9 cellular contexts compared by ENCODE assay signal in the genomic region with DNA sequence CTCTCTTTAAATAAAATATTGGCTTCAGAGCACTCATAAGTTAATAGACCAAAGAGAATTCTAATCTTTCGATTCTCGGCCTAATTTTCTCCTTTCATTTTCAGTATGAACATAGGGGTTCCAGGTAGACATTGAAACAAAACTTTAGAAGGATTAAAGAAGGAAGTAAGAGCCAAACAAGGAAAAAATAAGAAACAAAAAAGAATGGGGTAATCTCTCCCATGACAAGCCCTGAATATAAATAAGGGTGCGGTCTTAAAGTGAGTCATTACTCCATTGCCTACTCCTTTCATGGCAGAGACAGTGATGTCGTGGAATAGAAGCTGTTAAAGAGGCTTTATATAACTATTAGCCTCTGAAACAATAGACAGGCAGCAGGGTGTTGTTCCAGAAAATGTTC.
A peak's percentile ranks its signal among the peaks of the same experiment; 100 is the strongest.
DNase-seq lines count a peak whose midpoint lies in the region; ATAC-seq and TF ChIP-seq lines count a peak whose summit lies in the region.
"Had no signal": no experiment of that assay in that cellular context is flagged by ENCODE, and none has a peak within 500 bp of the region (broad histone marks: within the 10 kb centered on the region; RNA-seq: fewer than 3 reads in every experiment).

No MANE protein-coding gene starts in this region.

- H3K4me2 ChIP-seq in PC-3 (ENCODE audit: low read length): peak overlapping the region; percentile 43

- H3K36me3 ChIP-seq in PC-3 (ENCODE audit: low read depth, low read length) (no peaks in the 10 kb centered on the region), neuron (ENCODE audit: insufficient read depth, low read length) (no peaks in the 10 kb centered on the region)
- H3K36me3 ChIP-seq: heart right ventricle had no signal

- CTCF ChIA-PET in PC-3 (lab: Charles Lee): no interaction called here

- peaks cover 59% of the 10 kb centered on the region for H3K4me1 ChIP-seq in PC-3 (ENCODE audit: insufficient read depth, low read length)
- peaks cover 10% of the 10 kb centered on the region for H3K4me1 ChIP-seq in neuron (ENCODE audit: insufficient read depth, low read length)

- no peak overlapping the region for H2AFZ ChIP-seq in PC-3 (ENCODE audit: low read length)
- H2AFZ ChIP-seq in neuron (ENCODE audit: low read depth, low read length): peak overlapping the region; percentile 80

- H3F3A ChIP-seq in PC-3 (ENCODE audit: low read length, unreplicated experiment): peaks cover 14% of the 10 kb centered on the region

- POLR2A ChIA-PET in PC-3 (lab: Charles Lee; ENCODE audit: unreplicated experiment): no interaction called here

- no peaks in the 10 kb centered on the region for H3K79me2 ChIP-seq in PC-3 (ENCODE audit: low read length)

- intact Hi-C loops in PC-3 (cut with micrococcal nuclease): loop anchor here (1.0 to 2.0 kb wide), 2 partner anchors 118 to 449 kb away; no protein-coding TSS in a partner anchor

- DNase-seq in PC-3 (peak; percentile 82), NCI-H146 (lab: John Stamatoyannopoulos, UW) (no peak), GM19240 (ENCODE audit: insufficient read length, low spot score) (no peak), NCI-H2196 treated with DMSO at 0.1 percent for 48 hours (lab: John Stamatoyannopoulos, UW; ENCODE audit: unreplicated experiment) (no peak), T-helper 9 cell (no peak)
- DNase-seq: heart right ventricle had no signal

- H3K27me3 ChIP-seq in PC-3 (ENCODE audit: low read length) (no peaks in the 10 kb centered on the region), neuron (ENCODE audit: insufficient read depth, low read length) (no peaks in the 10 kb centered on the region)
- H3K27me3 ChIP-seq: heart right ventricle had no signal

- H3K27ac ChIP-seq in PC-3 (ENCODE audit: low read length): peak overlapping the region; percentile 96
- H3K27ac ChIP-seq: heart right ventricle had no signal

- peak overlapping the region; percentile 58 for H3K9ac ChIP-seq in PC-3 (ENCODE audit: low read length)

- ATAC-seq in GM18870 (IDR thresholded peaks at IDR 0.05; ENCODE audit: unreplicated experiment): peak; percentile 85
- ATAC-seq in HG02571 (IDR thresholded peaks at IDR 0.05; ENCODE audit: unreplicated experiment): peak; percentile 82
- ATAC-seq in PC-3: peak; percentile 69

- no peaks in the 10 kb centered on the region for H3K9me2 ChIP-seq in PC-3 (replicated peaks; ENCODE audit: low read length)

- TF ChIP-seq CTCF in PC-3 (conservative IDR thresholded peaks at IDR 0.05; ENCODE audit: low read depth, low read length): no peak

- BruUV-seq in PC-3 (replicated peaks; lab: Mats Ljungman, UMichigan): no TSS peak

- no peaks in the 10 kb centered on the region for H4K20me1 ChIP-seq in PC-3 (ENCODE audit: low read length)

- H3K4me3 ChIP-seq in PC-3 (ENCODE audit: low read length) (no peak overlapping the region), neuron (ENCODE audit: low read length) (no peak overlapping the region)
- H3K4me3 ChIP-seq: heart right ventricle had no signal

- H3K9me3 ChIP-seq in PC-3 (ENCODE audit: low read length): no peaks in the 10 kb centered on the region
- no peaks in the 10 kb centered on the region for H3K9me3 ChIP-seq in neuron (ENCODE audit: low read length)
